ENCODE assay signal across 1 cellular context in genomic region chr4:13840573-13841185, GRCh38.
TF ChIP-seq lines count a peak whose summit lies in the region.

No MANE protein-coding gene starts in this region.

TF ChIP-seq in H1, 55 proteins besides CTCF, POLR2A, EP300 and RAD21:
- TF ChIP-seq TAF7 (optimal IDR thresholded peaks at IDR 0.05; ENCODE audit: borderline replicate concordance, low read depth, low read length): no peak
- no peak for TF ChIP-seq CEBPB (IDR thresholded peaks at IDR 0.05; ENCODE audit: low read depth, low read length)
- TF ChIP-seq RXRA (IDR thresholded peaks at IDR 0.05; ENCODE audit: insufficient read depth, low read depth, low read length): no peak
- TF ChIP-seq JUND (IDR thresholded peaks at IDR 0.05; ENCODE audit: low read length): no peak
- no peak for TF ChIP-seq BACH1 (IDR thresholded peaks at IDR 0.05; ENCODE audit: low read length)
- TF ChIP-seq MAFK (IDR thresholded peaks at IDR 0.05; ENCODE audit: low read depth, low read length): no peak
- no peak for TF ChIP-seq SUZ12 (IDR thresholded peaks at IDR 0.05; ENCODE audit: low read length)
- TF ChIP-seq GTF2F1 (IDR thresholded peaks at IDR 0.05; ENCODE audit: borderline replicate concordance, low read depth, low read length): no peak
- no peak for TF ChIP-seq TBP (IDR thresholded peaks at IDR 0.05; ENCODE audit: low read depth, low read length)
- TF ChIP-seq, protein P1, sequence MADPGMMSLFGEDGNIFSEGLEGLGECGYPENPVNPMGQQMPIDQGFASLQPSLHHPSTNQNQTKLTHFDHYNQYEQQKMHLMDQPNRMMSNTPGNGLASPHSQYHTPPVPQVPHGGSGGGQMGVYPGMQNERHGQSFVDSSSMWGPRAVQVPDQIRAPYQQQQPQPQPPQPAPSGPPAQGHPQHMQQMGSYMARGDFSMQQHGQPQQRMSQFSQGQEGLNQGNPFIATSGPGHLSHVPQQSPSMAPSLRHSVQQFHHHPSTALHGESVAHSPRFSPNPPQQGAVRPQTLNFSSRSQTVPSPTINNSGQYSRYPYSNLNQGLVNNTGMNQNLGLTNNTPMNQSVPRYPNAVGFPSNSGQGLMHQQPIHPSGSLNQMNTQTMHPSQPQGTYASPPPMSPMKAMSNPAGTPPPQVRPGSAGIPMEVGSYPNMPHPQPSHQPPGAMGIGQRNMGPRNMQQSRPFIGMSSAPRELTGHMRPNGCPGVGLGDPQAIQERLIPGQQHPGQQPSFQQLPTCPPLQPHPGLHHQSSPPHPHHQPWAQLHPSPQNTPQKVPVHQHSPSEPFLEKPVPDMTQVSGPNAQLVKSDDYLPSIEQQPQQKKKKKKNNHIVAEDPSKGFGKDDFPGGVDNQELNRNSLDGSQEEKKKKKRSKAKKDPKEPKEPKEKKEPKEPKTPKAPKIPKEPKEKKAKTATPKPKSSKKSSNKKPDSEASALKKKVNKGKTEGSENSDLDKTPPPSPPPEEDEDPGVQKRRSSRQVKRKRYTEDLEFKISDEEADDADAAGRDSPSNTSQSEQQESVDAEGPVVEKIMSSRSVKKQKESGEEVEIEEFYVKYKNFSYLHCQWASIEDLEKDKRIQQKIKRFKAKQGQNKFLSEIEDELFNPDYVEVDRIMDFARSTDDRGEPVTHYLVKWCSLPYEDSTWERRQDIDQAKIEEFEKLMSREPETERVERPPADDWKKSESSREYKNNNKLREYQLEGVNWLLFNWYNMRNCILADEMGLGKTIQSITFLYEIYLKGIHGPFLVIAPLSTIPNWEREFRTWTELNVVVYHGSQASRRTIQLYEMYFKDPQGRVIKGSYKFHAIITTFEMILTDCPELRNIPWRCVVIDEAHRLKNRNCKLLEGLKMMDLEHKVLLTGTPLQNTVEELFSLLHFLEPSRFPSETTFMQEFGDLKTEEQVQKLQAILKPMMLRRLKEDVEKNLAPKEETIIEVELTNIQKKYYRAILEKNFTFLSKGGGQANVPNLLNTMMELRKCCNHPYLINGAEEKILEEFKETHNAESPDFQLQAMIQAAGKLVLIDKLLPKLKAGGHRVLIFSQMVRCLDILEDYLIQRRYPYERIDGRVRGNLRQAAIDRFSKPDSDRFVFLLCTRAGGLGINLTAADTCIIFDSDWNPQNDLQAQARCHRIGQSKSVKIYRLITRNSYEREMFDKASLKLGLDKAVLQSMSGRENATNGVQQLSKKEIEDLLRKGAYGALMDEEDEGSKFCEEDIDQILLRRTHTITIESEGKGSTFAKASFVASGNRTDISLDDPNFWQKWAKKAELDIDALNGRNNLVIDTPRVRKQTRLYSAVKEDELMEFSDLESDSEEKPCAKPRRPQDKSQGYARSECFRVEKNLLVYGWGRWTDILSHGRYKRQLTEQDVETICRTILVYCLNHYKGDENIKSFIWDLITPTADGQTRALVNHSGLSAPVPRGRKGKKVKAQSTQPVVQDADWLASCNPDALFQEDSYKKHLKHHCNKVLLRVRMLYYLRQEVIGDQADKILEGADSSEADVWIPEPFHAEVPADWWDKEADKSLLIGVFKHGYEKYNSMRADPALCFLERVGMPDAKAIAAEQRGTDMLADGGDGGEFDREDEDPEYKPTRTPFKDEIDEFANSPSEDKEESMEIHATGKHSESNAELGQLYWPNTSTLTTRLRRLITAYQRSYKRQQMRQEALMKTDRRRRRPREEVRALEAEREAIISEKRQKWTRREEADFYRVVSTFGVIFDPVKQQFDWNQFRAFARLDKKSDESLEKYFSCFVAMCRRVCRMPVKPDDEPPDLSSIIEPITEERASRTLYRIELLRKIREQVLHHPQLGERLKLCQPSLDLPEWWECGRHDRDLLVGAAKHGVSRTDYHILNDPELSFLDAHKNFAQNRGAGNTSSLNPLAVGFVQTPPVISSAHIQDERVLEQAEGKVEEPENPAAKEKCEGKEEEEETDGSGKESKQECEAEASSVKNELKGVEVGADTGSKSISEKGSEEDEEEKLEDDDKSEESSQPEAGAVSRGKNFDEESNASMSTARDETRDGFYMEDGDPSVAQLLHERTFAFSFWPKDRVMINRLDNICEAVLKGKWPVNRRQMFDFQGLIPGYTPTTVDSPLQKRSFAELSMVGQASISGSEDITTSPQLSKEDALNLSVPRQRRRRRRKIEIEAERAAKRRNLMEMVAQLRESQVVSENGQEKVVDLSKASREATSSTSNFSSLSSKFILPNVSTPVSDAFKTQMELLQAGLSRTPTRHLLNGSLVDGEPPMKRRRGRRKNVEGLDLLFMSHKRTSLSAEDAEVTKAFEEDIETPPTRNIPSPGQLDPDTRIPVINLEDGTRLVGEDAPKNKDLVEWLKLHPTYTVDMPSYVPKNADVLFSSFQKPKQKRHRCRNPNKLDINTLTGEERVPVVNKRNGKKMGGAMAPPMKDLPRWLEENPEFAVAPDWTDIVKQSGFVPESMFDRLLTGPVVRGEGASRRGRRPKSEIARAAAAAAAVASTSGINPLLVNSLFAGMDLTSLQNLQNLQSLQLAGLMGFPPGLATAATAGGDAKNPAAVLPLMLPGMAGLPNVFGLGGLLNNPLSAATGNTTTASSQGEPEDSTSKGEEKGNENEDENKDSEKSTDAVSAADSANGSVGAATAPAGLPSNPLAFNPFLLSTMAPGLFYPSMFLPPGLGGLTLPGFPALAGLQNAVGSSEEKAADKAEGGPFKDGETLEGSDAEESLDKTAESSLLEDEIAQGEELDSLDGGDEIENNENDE (IDR thresholded peaks at IDR 0.05; ENCODE audit: insufficient replicate concordance, low read length): no peak
- no peak for TF ChIP-seq CHD1 (IDR thresholded peaks at IDR 0.05; ENCODE audit: low read depth, low read length)
